Comparison of ENCODE assay signal across 25 cellular contexts in genomic region chr12:25984759-25985158, GRCh38. TPM values are rescaled to one million over a fixed set of nuclear protein-coding genes. Genes with fewer than 3 reads are reported as not detected.
"Had no signal": no experiment of that assay in that cellular context is flagged by ENCODE, and none has a peak within 500 bp of the region (broad histone marks: within the 10 kb centered on the region; RNA-seq: fewer than 3 reads in every experiment).

No MANE protein-coding gene starts in this region.

- H3K4me1 ChIP-seq: prostate gland had no signal

- FAIRE-seq: bronchial epithelial cell had no signal

- ATAC-seq: activated CD4-positive, CD25-positive, alpha-beta regulatory T cell treated with anti-CD3 and anti-CD28 coated beads, Interleukin-2, amount 50 U/mL, for 24 hours; activated CD8-positive, alpha-beta memory T cell treated with anti-CD3 and anti-CD28 coated beads, Interleukin-2, amount 10 ng/mL, durations not matched to agents 7 days and 5 days; activated CD8-positive, alpha-beta T cell treated with anti-CD3 and anti-CD28 coated beads for 36 hours; left ventricle myocardium superior; natural killer cell; stimulated activated naive CD8-positive, alpha-beta T cell treated with anti-CD3 and anti-CD28 coated beads, Interleukin-15, Interleukin-2, amounts not matched to agents 100 U/mL and 50 U/mL, for 24 hours had no signal

- DNase-seq: activated CD4-positive, alpha-beta T cell treated with anti-CD3 and anti-CD28 coated beads, Interleukin-2, amount 10 ng/mL, durations not matched to agents 7 days and 5 days; activated CD8-positive, alpha-beta memory T cell treated with anti-CD3 and anti-CD28 coated beads, Interleukin-2, amount 10 ng/mL, durations not matched to agents 7 days and 5 days; activated CD8-positive, alpha-beta T cell treated with anti-CD3 and anti-CD28 coated beads for 36 hours; activated effector memory CD4-positive, alpha-beta T cell treated with anti-CD3 and anti-CD28 coated beads, Interleukin-2, amount 50 U/mL, for 16 hours; activated naive CD4-positive, alpha-beta T cell treated with anti-CD3 and anti-CD28 coated beads, Interleukin-2, amount 10 ng/mL, durations not matched to agents 7 days and 5 days; activated T-cell treated with anti-CD3 and anti-CD28 coated beads for 4 hours; amygdala; cerebellar nuclear complex; immature natural killer cell; left ventricle myocardium superior; mammary epithelial cell; natural killer cell; ovary; stimulated activated CD4-positive, alpha-beta T cell treated with anti-CD3 and anti-CD28 coated beads, Interleukin-12 subunit alpha, Interleukin-12 subunit beta, amount 100 ng/mL, for 4 hours; stimulated activated CD4-positive, alpha-beta T cell treated with anti-CD3 and anti-CD28 coated beads, Interleukin-4, amount 100 ng/mL, for 4 hours; stimulated activated naive CD8-positive, alpha-beta T cell treated with anti-CD3 and anti-CD28 coated beads, Interleukin-15, Interleukin-2, amounts not matched to agents 100 U/mL and 50 U/mL, for 24 hours; substantia nigra; T1000; tibial artery had no signal

- H3K9me3 ChIP-seq: ovary, prostate gland, right atrium auricular region, tibial artery, vagina had no signal

- H3K4me3 ChIP-seq: coronary artery, ovary, prostate gland, right atrium auricular region, tibial artery, vagina had no signal

- H3K27me3 ChIP-seq: ovary, right atrium auricular region, tibial artery, vagina had no signal

- H3K36me3 ChIP-seq: ovary, prostate gland, right atrium auricular region, tibial artery, vagina had no signal

- H3K27ac ChIP-seq: coronary artery, ovary, prostate gland, tibial artery, vagina had no signal

RNA-seq across cellular contexts. Expression of gene RASSF8, which starts 26.3 kb away (rescaled TPM):
- total RNA-seq: activated CD8-positive, alpha-beta T cell treated with anti-CD3 and anti-CD28 coated beads for 36 hours had no signal
